ENCODE assay signal across 12 cellular contexts in genomic region chr6:26024651-26025046, GRCh38.
DNase-seq lines count a peak whose midpoint lies in the region; ATAC-seq, FAIRE-seq and TF ChIP-seq lines count a peak whose summit lies in the region.
"Had no signal": no experiment of that assay in that cellular context is flagged by ENCODE, and none has a peak within 500 bp of the region (broad histone marks: within the 10 kb centered on the region; RNA-seq: fewer than 3 reads in every experiment).

No MANE protein-coding gene starts in this region.

- peak overlapping the region in 7 of 10 donors; percentile 67 to 100 (median 97) for H3K27ac Mint-ChIP-seq in naive thymus-derived CD8-positive, alpha-beta T cell

- TF ChIP-seq CTCF in C4-2B (conservative IDR thresholded peaks at IDR 0.05), result no peak

- no peaks in the 10 kb centered on the region for H3K36me3 ChIP-seq in adipocyte (ENCODE audit: control insufficient read depth, insufficient read depth, low read length, severe bottlenecking)
- H3K36me3 ChIP-seq: SJCRH30 had no signal

- H3K36me3 Mint-ChIP-seq in naive thymus-derived CD8-positive, alpha-beta T cell, result no peaks in the 10 kb centered on the region

- peak overlapping the region; percentile 75 for H3K27ac ChIP-seq in C4-2B

- no peak for TF ChIP-seq POLR2A in GM12891 (IDR thresholded peaks at IDR 0.05; ENCODE audit: low read depth, low read length)

- peak overlapping the region; percentile 7 for H3K4me3 ChIP-seq in adipocyte (ENCODE audit: low read length)
- H3K4me3 ChIP-seq: SJCRH30 had no signal

- H3K4me3 Mint-ChIP-seq in naive thymus-derived CD8-positive, alpha-beta T cell, result peak overlapping the region in 4 of 10 donors; percentile 10 to 54 (median 33)

- H3K9ac ChIP-seq in adipocyte (ENCODE audit: low read length), result no peak overlapping the region

- peaks cover 20 to 48% (median 44%) of the 10 kb centered on the region in 4 donors for H3K4me1 Mint-ChIP-seq in naive thymus-derived CD8-positive, alpha-beta T cell

- H3K27me3 Mint-ChIP-seq in naive thymus-derived CD8-positive, alpha-beta T cell, result peaks cover 0 to 2% (median 0%) of the 10 kb centered on the region in 5 donors

- peaks cover 48% of the 10 kb centered on the region for H3K4me1 ChIP-seq in adipocyte (ENCODE audit: control insufficient read depth, insufficient read depth, low read length)
- H3K4me1 ChIP-seq: SJCRH30 had no signal

- DNase-seq in HT-29 (ENCODE audit: low spot score) (peak; percentile 5), adipocyte (ENCODE audit: low read depth) (no peak), SW 1271 (lab: John Stamatoyannopoulos, UW) (no peak), GM12891 (ENCODE audit: insufficient read length, low spot score) (no peak), NCI-H2029 (lab: John Stamatoyannopoulos, UW) (no peak)
- no peak for DNase-seq in naive thymus-derived CD8-positive, alpha-beta T cell
- DNase-seq: DMS153, SJCRH30, small intestine had no signal

- no peaks in the 10 kb centered on the region for H3K9me3 ChIP-seq in adipocyte (ENCODE audit: control insufficient read depth, low read length)
- H3K9me3 ChIP-seq: SJCRH30 had no signal

- no peak for FAIRE-seq in GM12891 (lab: Jason Lieb, UNC)
- FAIRE-seq: bronchial epithelial cell, small intestine had no signal

- H3K9me3 Mint-ChIP-seq in naive thymus-derived CD8-positive, alpha-beta T cell, result peaks cover 0 to 5% (median 0%) of the 10 kb centered on the region in 9 donors

- POLR2A ChIA-PET in naive thymus-derived CD8-positive, alpha-beta T cell (lab: Charles Lee), result interaction anchor here (0.5 to 16.7 kb wide), 10 partner anchors 4 to 386 kb away, joined by 5 to 748 read pairs (median 116); a partner anchor contains a TSS

- H3K27me3 ChIP-seq in adipocyte (replicated peaks; ENCODE audit: control insufficient read depth, insufficient read depth, low read length), result no peaks in the 10 kb centered on the region
- H3K27me3 ChIP-seq: SJCRH30 had no signal

- ATAC-seq in naive thymus-derived CD8-positive, alpha-beta T cell, result no peak
- ATAC-seq in GM18868 (IDR thresholded peaks at IDR 0.05; ENCODE audit: unreplicated experiment), result no peak

TF ChIP-seq in GM12891, 5 proteins besides CTCF, POLR2A, EP300 and RAD21:
- TF ChIP-seq TAF1 (IDR thresholded peaks at IDR 0.05; ENCODE audit: low read depth, low read length), result no peak
- no peak for TF ChIP-seq SPI1 (IDR thresholded peaks at IDR 0.05; ENCODE audit: low read depth, low read length)
- TF ChIP-seq POLR2AphosphoS5 (IDR thresholded peaks at IDR 0.05; ENCODE audit: low read depth, low read length), result no peak
- no peak for TF ChIP-seq POU2F2 (IDR thresholded peaks at IDR 0.05; ENCODE audit: low read depth, low read length)
- no peak for TF ChIP-seq PAX5 (IDR thresholded peaks at IDR 0.05; ENCODE audit: insufficient read depth, low read length, severe bottlenecking)
